8 cellular contexts compared by ENCODE assay signal in the genomic region with DNA sequence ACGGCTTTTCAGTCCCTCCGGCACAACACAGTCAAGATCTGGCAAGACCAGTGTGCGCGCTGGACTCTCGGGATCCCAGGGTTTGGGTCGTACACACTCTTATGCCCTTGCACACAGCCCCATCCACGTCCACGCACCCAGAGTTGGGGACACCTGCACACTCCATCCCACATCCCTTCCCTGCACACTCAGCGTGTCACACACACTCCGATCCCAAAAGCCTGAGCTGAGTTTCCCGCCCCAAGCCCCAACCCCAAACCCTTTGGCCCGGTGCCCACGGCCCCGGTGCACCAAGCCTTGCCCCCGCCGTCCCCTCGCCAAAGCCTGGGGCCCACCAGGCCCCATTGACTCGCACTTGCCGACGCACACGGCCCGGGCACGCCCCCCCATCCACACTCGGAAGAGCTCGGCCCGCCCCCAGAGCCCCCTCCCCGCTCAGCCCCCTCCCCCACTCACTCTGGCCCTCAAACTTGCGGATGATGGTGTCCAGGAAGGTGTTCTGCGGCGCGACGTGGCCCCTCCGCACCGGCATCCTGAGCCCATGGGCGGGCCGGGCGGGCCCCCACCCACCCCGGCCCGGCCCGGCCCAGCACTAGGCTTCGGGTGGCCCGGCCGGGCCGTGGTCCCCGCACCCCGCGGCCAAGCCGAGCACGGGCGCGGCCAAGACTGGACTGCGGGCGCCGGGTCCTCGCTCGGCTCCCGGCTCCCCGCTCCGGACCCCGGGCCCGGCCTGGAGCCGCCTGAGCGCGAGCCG. TPM values are rescaled to one million over a fixed set of nuclear protein-coding genes. Genes with fewer than 3 reads are reported as not detected.
DNase-seq lines count a peak whose midpoint lies in the region; ATAC-seq and TF ChIP-seq lines count a peak whose summit lies in the region.

No MANE protein-coding gene starts in this region.

- H3K9me2 ChIP-seq in OCI-LY1 (ENCODE audit: low read depth, low read length) = no peaks in the 10 kb centered on the region

- H3K9me3 ChIP-seq in OCI-LY1 (ENCODE audit: low read length) (no peaks in the 10 kb centered on the region), cardiac muscle cell (ENCODE audit: low read depth) (no peaks in the 10 kb centered on the region)

- H3K27me3 ChIP-seq in OCI-LY1 (ENCODE audit: insufficient read depth, low read length) = 0 out of 2 replicates have a peak, but pooled peaks cover 14% of the 10 kb centered on the region
- no peaks in the 10 kb centered on the region for H3K27me3 ChIP-seq in cardiac muscle cell

- H3K4me1 ChIP-seq in OCI-LY1 (ENCODE audit: insufficient read depth, low read length, severe bottlenecking) (peaks cover 51% of the 10 kb centered on the region), cardiac muscle cell (ENCODE audit: low read depth) (peaks cover 43% of the 10 kb centered on the region)

- no peak overlapping the region for H2AFZ ChIP-seq in OCI-LY1 (ENCODE audit: low read length)

- no peak for TF ChIP-seq CTCF in OCI-LY1 (IDR thresholded peaks at IDR 0.05; ENCODE audit: low read length)
- no peak for TF ChIP-seq CTCF in cardiac muscle cell (IDR thresholded peaks at IDR 0.05; ENCODE audit: low read depth, low read length)

- no peaks in the 10 kb centered on the region for H3K79me2 ChIP-seq in OCI-LY1 (ENCODE audit: insufficient read depth, low read length)

- ATAC-seq in stimulated activated effector memory CD8-positive, alpha-beta T cell treated with anti-CD3 and anti-CD28 coated beads, Interleukin-12 subunit alpha, Interleukin-12 subunit beta, amount 100 ng/mL, for 72 hours = no peak

- H3K4me3 Mint-ChIP-seq in stimulated activated effector memory CD8-positive, alpha-beta T cell treated with anti-CD3 and anti-CD28 coated beads, Interleukin-12 subunit alpha, Interleukin-12 subunit beta, amount 100 ng/mL, for 72 hours = peak overlapping the region; percentile 64

- H3K9me3 Mint-ChIP-seq in stimulated activated effector memory CD8-positive, alpha-beta T cell treated with anti-CD3 and anti-CD28 coated beads, Interleukin-12 subunit alpha, Interleukin-12 subunit beta, amount 100 ng/mL, for 72 hours = no peaks in the 10 kb centered on the region

- no peaks in the 10 kb centered on the region for H3K36me3 Mint-ChIP-seq in stimulated activated effector memory CD8-positive, alpha-beta T cell treated with anti-CD3 and anti-CD28 coated beads, Interleukin-12 subunit alpha, Interleukin-12 subunit beta, amount 100 ng/mL, for 72 hours

- H3K9ac ChIP-seq in OCI-LY1 (ENCODE audit: low read length) = peak overlapping the region; percentile 42; the same call in 1 of the 2 replicates

- H3K36me3 ChIP-seq in OCI-LY1 (ENCODE audit: insufficient read depth, low read length) = no peaks in the 10 kb centered on the region
- peaks cover 3% of the 10 kb centered on the region for H3K36me3 ChIP-seq in cardiac muscle cell

- no peak overlapping the region for H3K27ac Mint-ChIP-seq in stimulated activated effector memory CD8-positive, alpha-beta T cell treated with anti-CD3 and anti-CD28 coated beads, Interleukin-12 subunit alpha, Interleukin-12 subunit beta, amount 100 ng/mL, for 72 hours

- H3K4me3 ChIP-seq in OCI-LY1 (ENCODE audit: low read depth, low read length, poor library complexity, severe bottlenecking) (peak overlapping the region; percentile 57), cardiac muscle cell (peak overlapping the region; percentile 82)

- peaks cover 38% of the 10 kb centered on the region for H3K4me1 Mint-ChIP-seq in stimulated activated effector memory CD8-positive, alpha-beta T cell treated with anti-CD3 and anti-CD28 coated beads, Interleukin-12 subunit alpha, Interleukin-12 subunit beta, amount 100 ng/mL, for 72 hours

- H3K27ac ChIP-seq in OCI-LY1 (ENCODE audit: low read depth, low read length, poor library complexity, severe bottlenecking) (no peak overlapping the region), cardiac muscle cell (peak overlapping the region; percentile 95)

- no peaks in the 10 kb centered on the region for H3F3A ChIP-seq in OCI-LY1 (ENCODE audit: insufficient read depth, low read length)

- H3K4me2 ChIP-seq in OCI-LY1 (ENCODE audit: low read length) = peak overlapping the region; percentile 86

- DNase-seq in NCI-H82 (lab: John Stamatoyannopoulos, UW) (peak; percentile 59), NCI-H82 treated with DMSO at 0.1 percent for 48 hours (lab: John Stamatoyannopoulos, UW; ENCODE audit: unreplicated experiment) (no peak), cardiac muscle cell (ENCODE audit: low read depth in 1 of 2, low spot score in 1 of 2) (peak in 1 of 2 donors; percentile 77), HT-29 (ENCODE audit: low spot score) (no peak), SKM-1 treated with dmso at 0.1 percent for 144 hours (lab: John Stamatoyannopoulos, UW; ENCODE audit: unreplicated experiment) (no peak), H4 (ENCODE audit: low spot score) (no peak)
- DNase-seq in stimulated activated effector memory CD8-positive, alpha-beta T cell treated with anti-CD3 and anti-CD28 coated beads, Interleukin-12 subunit alpha, Interleukin-12 subunit beta, amount 100 ng/mL, for 72 hours (ENCODE audit: low spot score in 2 of 2) = no peak

- H4K20me1 ChIP-seq in OCI-LY1 (ENCODE audit: insufficient read depth, low read length) = no peaks in the 10 kb centered on the region

RNA-seq across cellular contexts. Expression of gene KCNH2, which starts 0.6 kb away (rescaled TPM):
- 91.5 and 110 TPM in 2 replicates for total RNA-seq in cardiac muscle cell
- 48.0 and 64.2 TPM in 2 replicates for polyA plus RNA-seq in cardiac muscle cell
- total RNA-seq in HT-29 (2014; rRNA removed; shearing (Covaris generic)) = 2.2 and 2.8 TPM in 2 replicates
- total RNA-seq in H4 (2014; rRNA removed; shearing (Covaris generic)) = 0.58 and 0.84 TPM in 2 replicates

RNA-seq across cellular contexts. Expression of gene NOS3, which starts 13.3 kb away (rescaled TPM):
- total RNA-seq in cardiac muscle cell = 19.7 and 20.3 TPM in 2 replicates
- polyA plus RNA-seq in cardiac muscle cell = 13.1 and 16.3 TPM in 2 replicates
- 6.7 and 13.0 TPM in 2 replicates for total RNA-seq in HT-29 (2014; rRNA removed; shearing (Covaris generic))
- 0.29 and 0.60 TPM in 2 replicates for total RNA-seq in H4 (2014; rRNA removed; shearing (Covaris generic))

RNA-seq across cellular contexts. Expression of gene ATG9B, which starts 46.7 kb away (rescaled TPM):
- total RNA-seq in cardiac muscle cell = 7.1 and 8.4 TPM in 2 replicates
- 13.0 and 22.7 TPM in 2 replicates for polyA plus RNA-seq in cardiac muscle cell
- total RNA-seq in HT-29 (2014; rRNA removed; shearing (Covaris generic)) = 0.47 and 1.0 TPM in 2 replicates
- total RNA-seq in H4 (2014; rRNA removed; shearing (Covaris generic)) = 0.17 TPM in 1 of 2 replicates, not detected in the other

RNA-seq across cellular contexts. Expression of gene ABCB8, which starts 50.7 kb away (rescaled TPM):
- 27.2 and 29.2 TPM in 2 replicates for total RNA-seq in cardiac muscle cell
- 18.4 and 20.4 TPM in 2 replicates for polyA plus RNA-seq in cardiac muscle cell
- total RNA-seq in HT-29 (2014; rRNA removed; shearing (Covaris generic)) = 81.6 and 97.8 TPM in 2 replicates
- total RNA-seq in H4 (2014; rRNA removed; shearing (Covaris generic)) = 25.2 and 26.5 TPM in 2 replicates

Comparison
In these comparisons a context has a peak if more than half of its experiments do, and no peak if none do; other contexts are left out.
1. RNA of gene KCNH2, which starts 0.6 kb away (total RNA-seq): 91.5 to 110 TPM in cardiac muscle cell; 2.2 to 2.8 TPM in HT-29 and 0.58 to 0.84 TPM in H4; every median in the first group is over 10 times any median in the second.